Comparison of ENCODE assay signal across 8 cellular contexts in genomic region chr22:31082606-31083376, GRCh38. TPM values are rescaled to one million over a fixed set of nuclear protein-coding genes. Genes with fewer than 3 reads are reported as not detected.
DNase-seq lines count a peak whose midpoint lies in the region; ATAC-seq and TF ChIP-seq lines count a peak whose summit lies in the region.

No MANE protein-coding gene starts in this region.

- ATAC-seq in GM19328 (IDR thresholded peaks at IDR 0.05; ENCODE audit: unreplicated experiment) (no peak), GM21423 (IDR thresholded peaks at IDR 0.05; ENCODE audit: unreplicated experiment) (no peak)

- H3K79me2 ChIP-seq in Loucy (ENCODE audit: insufficient read depth, low read length) (peaks cover 48% of the 10 kb centered on the region), osteoblast (ENCODE audit: insufficient read depth, low read length) (peaks cover 64% of the 10 kb centered on the region)

- H3K27me3 ChIP-seq in Loucy (ENCODE audit: insufficient read depth, low read length, poor library complexity, severe bottlenecking) (no peaks in the 10 kb centered on the region), osteoblast (ENCODE audit: insufficient read depth, low read length) (no peaks in the 10 kb centered on the region), vagina (no peaks in the 10 kb centered on the region)

- peaks cover 18% of the 10 kb centered on the region for H4K20me1 ChIP-seq in Loucy (ENCODE audit: insufficient read depth, low read length, poor library complexity, severe bottlenecking)
- peaks cover 36% of the 10 kb centered on the region for H4K20me1 ChIP-seq in osteoblast (ENCODE audit: insufficient read depth, low read length)

- H3K4me2 ChIP-seq in Loucy (ENCODE audit: low read depth, low read length, poor library complexity, severe bottlenecking), result peak overlapping the region; percentile 91
- peak overlapping the region; percentile 93 for H3K4me2 ChIP-seq in osteoblast (ENCODE audit: insufficient read depth, low read length)

- H3K27ac ChIP-seq in osteoblast (ENCODE audit: low read depth, low read length) (peak overlapping the region; percentile 78), vagina (peak overlapping the region; percentile 97)

- no peaks in the 10 kb centered on the region for H3K9me2 ChIP-seq in Loucy (replicated peaks; ENCODE audit: low read depth, low read length)

- peak overlapping the region; percentile 98 for H3K4me3 ChIP-seq in Loucy (ENCODE audit: low read length, poor library complexity, severe bottlenecking)
- peak overlapping the region; percentile 95 for H3K4me3 ChIP-seq in osteoblast (ENCODE audit: insufficient read depth, low read length)
- peak overlapping the region; percentile 64 to 90 for H3K4me3 ChIP-seq in vagina

- H3K9me3 ChIP-seq in Loucy (ENCODE audit: insufficient read depth, low read depth, low read length), result no peaks in the 10 kb centered on the region
- H3K9me3 ChIP-seq in osteoblast (ENCODE audit: low read depth, low read length), result no peaks in the 10 kb centered on the region
- no peaks in the 10 kb centered on the region for H3K9me3 ChIP-seq in vagina

- DNase-seq in EL (peak; percentile 78), fibroblast of gingiva (ENCODE audit: low read depth) (peak; percentile 67), osteoblast (ENCODE audit: insufficient read length, low spot score, missing footprints) (peak; percentile 98), vagina (ENCODE audit: extremely low spot score in 2 of 2) (no peak)
- DNase-seq in activated CD8-positive, alpha-beta memory T cell treated with anti-CD3 and anti-CD28 coated beads, Interleukin-2, amount 50 U/mL, for 48 hours, result peak; percentile 85

- no peak overlapping the region for H2AFZ ChIP-seq in Loucy (ENCODE audit: low read length)
- H2AFZ ChIP-seq in osteoblast (ENCODE audit: low read length), result peak overlapping the region; percentile 66

- H3K4me1 ChIP-seq in Loucy (ENCODE audit: insufficient read depth, low read length, poor library complexity, severe bottlenecking) (peaks cover 32% of the 10 kb centered on the region), osteoblast (ENCODE audit: insufficient read depth, low read length) (peaks cover 35% of the 10 kb centered on the region), vagina (peaks cover 59% of the 10 kb centered on the region)

- H3K36me3 ChIP-seq in Loucy (ENCODE audit: insufficient read depth, low read length) (peaks cover 1% of the 10 kb centered on the region; the same call in 1 of the 2 replicates), osteoblast (ENCODE audit: insufficient read depth, low read length) (peaks cover 33% of the 10 kb centered on the region), vagina (peaks cover 0 to 2% of the 10 kb centered on the region in 2 donors)

- intact Hi-C loops in vagina (cut with DNase I), result loop anchor here (5.0 kb wide), 1 partner anchor 40 kb away; no protein-coding TSS in a partner anchor

- TF ChIP-seq POLR2A in vagina (IDR thresholded peaks at IDR 0.05), result no peak

- TF ChIP-seq CTCF in Loucy (conservative IDR thresholded peaks at IDR 0.05; ENCODE audit: low read length), result peak; percentile 75
- TF ChIP-seq CTCF in osteoblast (IDR thresholded peaks at IDR 0.05; ENCODE audit: extremely low read depth, low read depth, low read length), result peak; percentile 64
- peak; percentile 32 to 68 (median 63) for TF ChIP-seq CTCF in vagina (IDR thresholded peaks at IDR 0.05)

- no peaks in the 10 kb centered on the region for H3F3A ChIP-seq in Loucy (ENCODE audit: low read depth)

- H3K9ac ChIP-seq in Loucy (ENCODE audit: low read depth, low read length, poor library complexity, severe bottlenecking), result peak overlapping the region; percentile 93

RNA-seq across cellular contexts. Expression of gene SMTN, which starts 1.7 kb away (rescaled TPM):
- total RNA-seq in osteoblast, result 30.6 and 31.5 TPM in 2 replicates
- total RNA-seq in vagina, result 199 TPM

RNA-seq across cellular contexts. Expression of gene SELENOM, which starts 24.6 kb away (rescaled TPM):
- 140 and 157 TPM in 2 replicates for total RNA-seq in osteoblast
- 941 TPM for total RNA-seq in vagina

RNA-seq across cellular contexts. Expression of gene INPP5J, which starts 40.0 kb away (rescaled TPM):
- total RNA-seq in osteoblast (under 0.01 and 0.36 TPM in 2 replicates), vagina (5.9 TPM)

RNA-seq across cellular contexts. Expression of gene PLA2G3, which starts 57.5 kb away (rescaled TPM):
- total RNA-seq in osteoblast (0.29 and 0.36 TPM in 2 replicates), vagina (6.1 TPM)

Comparison
In these comparisons a context has a peak if more than half of its experiments do, and no peak if none do; other contexts are left out.
1. DNase-seq: peak in EL (single experiment), activated CD8-positive, alpha-beta memory T cell treated with anti-CD3 and anti-CD28 coated beads, Interleukin-2, amount 50 U/mL, for 48 hours (single experiment), fibroblast of gingiva (single experiment) and osteoblast (single experiment); none in vagina (0 of 2).
2. Peak in every context shown above with its lines, with median percentiles within 50 percentile points of each other: H3K4me3 ChIP-seq and CTCF ChIP-seq.